8 cellular contexts compared by ENCODE assay signal in the genomic region with DNA sequence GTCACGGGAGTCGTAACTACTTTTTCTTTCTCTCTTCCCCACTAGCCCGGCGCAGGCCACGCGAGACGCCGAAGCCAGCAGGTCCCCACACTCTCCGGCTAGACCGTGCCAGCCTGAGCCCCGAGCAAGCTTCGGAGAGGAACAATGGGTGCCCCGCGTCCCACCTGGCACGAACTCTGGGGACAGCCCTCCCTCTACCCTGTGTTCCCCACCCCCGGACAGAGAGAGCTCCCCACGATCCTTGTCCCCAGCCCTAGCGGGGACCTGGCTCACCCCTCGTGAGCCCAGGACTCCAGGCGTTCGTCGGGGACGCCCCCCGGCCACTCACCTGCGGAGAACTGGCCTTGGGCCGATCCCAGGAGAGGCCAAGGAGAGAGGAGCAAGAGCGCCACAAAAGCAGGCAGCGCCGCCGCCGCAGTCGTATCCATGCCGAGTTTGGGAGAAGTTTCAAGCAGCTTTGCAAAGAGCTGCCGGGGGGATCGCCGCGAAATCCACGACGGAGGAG. TPM values are rescaled to one million over a fixed set of nuclear protein-coding genes. Genes with fewer than 3 reads are reported as not detected.
DNase-seq lines count a peak whose midpoint lies in the region; ATAC-seq and TF ChIP-seq lines count a peak whose summit lies in the region.

No MANE protein-coding gene starts in this region.

- H3K9ac ChIP-seq in IMR-90 (ENCODE audit: low read depth, low read length) = peak overlapping the region; percentile 96
- peak overlapping the region; percentile 72 for H3K9ac ChIP-seq in muscle layer of colon (ENCODE audit: low read length)

- dilution Hi-C loops in IMR-90 (cut with HindIII; ENCODE audit: low sequenced_read_pairs, unreplicated experiment) = no loop called here

- POLR2A ChIA-PET in IMR-90 (lab: Charles Lee; ENCODE audit: unreplicated experiment) = interaction anchor here (0.6 kb wide), 1 partner anchor 245 kb away, joined by 3 read pairs; no protein-coding TSS in a partner anchor
- POLR2A ChIA-PET in activated CD8-positive, alpha-beta T cell treated with anti-CD3 and anti-CD28 coated beads, Interleukin-2, amount 10 ng/mL, durations not matched to agents 7 days and 5 days (lab: Charles Lee) = interaction anchor here (1.0 kb wide), 1 partner anchor 1203 kb away, joined by 3 read pairs; no protein-coding TSS in a partner anchor

- peak overlapping the region; percentile 82 for H2BK120ac ChIP-seq in IMR-90 (ENCODE audit: low read depth, low read length)

- H3K27me3 ChIP-seq in IMR-90 (ENCODE audit: control insufficient read depth, insufficient read depth, low read length) (no peaks in the 10 kb centered on the region), muscle layer of colon (ENCODE audit: control insufficient read depth in 1 of 2, insufficient read depth in 2 of 2, low read length in 2 of 2) (no peaks in the 10 kb centered on the region)

- peak overlapping the region; percentile 94 for H3K4me3 Mint-ChIP-seq in activated CD8-positive, alpha-beta T cell treated with anti-CD3 and anti-CD28 coated beads, Interleukin-2, amount 10 ng/mL, durations not matched to agents 7 days and 5 days
- H3K4me3 Mint-ChIP-seq in stimulated activated naive CD8-positive, alpha-beta T cell treated with anti-CD3 and anti-CD28 coated beads, Interleukin-15, Interleukin-2, amounts not matched to agents 100 ng/mL and 50 ng/mL, for 24 hours = peak overlapping the region; percentile 92

- no peaks in the 10 kb centered on the region for H3K9me1 ChIP-seq in IMR-90 (ENCODE audit: insufficient read depth, low read length)

- H4K8ac ChIP-seq in IMR-90 (ENCODE audit: low read depth in 2 of 2, low read length in 2 of 2) = peak overlapping the region; percentile 74 to 76; a peak in 3 of 4 replicates

- H2BK5ac ChIP-seq in IMR-90 (ENCODE audit: low read depth, low read length, poor library complexity, severe bottlenecking) = peak overlapping the region; percentile 90

- DNase-seq in COLO668 (lab: John Stamatoyannopoulos, UW; ENCODE audit: unreplicated experiment) (peak; percentile 66), IMR-90 (no peak), epithelial cell of esophagus (ENCODE audit: low read depth) (peak; percentile 73), AG08395 (ENCODE audit: low spot score) (no peak)
- peak; percentile 55 for DNase-seq in activated CD8-positive, alpha-beta T cell treated with anti-CD3 and anti-CD28 coated beads, Interleukin-2, amount 10 ng/mL, durations not matched to agents 7 days and 5 days

- no peaks in the 10 kb centered on the region for H3K9me3 Mint-ChIP-seq in activated CD8-positive, alpha-beta T cell treated with anti-CD3 and anti-CD28 coated beads, Interleukin-2, amount 10 ng/mL, durations not matched to agents 7 days and 5 days (ENCODE audit: insufficient read depth)
- no peaks in the 10 kb centered on the region for H3K9me3 Mint-ChIP-seq in stimulated activated naive CD8-positive, alpha-beta T cell treated with anti-CD3 and anti-CD28 coated beads, Interleukin-15, Interleukin-2, amounts not matched to agents 100 ng/mL and 50 ng/mL, for 24 hours

- H3K4me3 ChIP-seq in IMR-90 (ENCODE audit: insufficient read depth, low read depth, low read length) (peak overlapping the region; percentile 93), epithelial cell of esophagus (ENCODE audit: low read length) (peak overlapping the region; percentile 92), muscle layer of colon (ENCODE audit: low read depth in 1 of 2, low read length in 2 of 2) (peak overlapping the region; percentile 78 to 82)

- BruUV-seq in IMR-90 (replicated peaks; lab: Mats Ljungman, UMichigan) = no TSS peak

- WGBS in IMR-90 (ENCODE audit: extremely low coverage in 2 of 2, insufficient read length in 1 of 2), 2 experiments = 0% methylated on average over 12 of the region's 39 CpGs; no CpG with 5 or more reads in 1 of the 2 experiments

- TF ChIP-seq RAD21 in IMR-90 (IDR thresholded peaks at IDR 0.05; ENCODE audit: low read length) = no peak

- H2AFZ ChIP-seq in IMR-90 (replicated peaks; ENCODE audit: low read length, poor library complexity) = peak overlapping the region; percentile 97

- H3K4me1 Mint-ChIP-seq in activated CD8-positive, alpha-beta T cell treated with anti-CD3 and anti-CD28 coated beads, Interleukin-2, amount 10 ng/mL, durations not matched to agents 7 days and 5 days (ENCODE audit: low read depth) = peaks cover 26% of the 10 kb centered on the region
- peaks cover 31% of the 10 kb centered on the region for H3K4me1 Mint-ChIP-seq in stimulated activated naive CD8-positive, alpha-beta T cell treated with anti-CD3 and anti-CD28 coated beads, Interleukin-15, Interleukin-2, amounts not matched to agents 100 ng/mL and 50 ng/mL, for 24 hours (ENCODE audit: low read depth)

- H3K27me3 Mint-ChIP-seq in activated CD8-positive, alpha-beta T cell treated with anti-CD3 and anti-CD28 coated beads, Interleukin-2, amount 10 ng/mL, durations not matched to agents 7 days and 5 days (ENCODE audit: low read depth) = peaks cover 38% of the 10 kb centered on the region
- peaks cover 62% of the 10 kb centered on the region for H3K27me3 Mint-ChIP-seq in stimulated activated naive CD8-positive, alpha-beta T cell treated with anti-CD3 and anti-CD28 coated beads, Interleukin-15, Interleukin-2, amounts not matched to agents 100 ng/mL and 50 ng/mL, for 24 hours

- CTCF ChIA-PET in IMR-90 (lab: Yijun Ruan, JAX) = interaction anchor here (0.6 kb wide), 1 partner anchor 151 kb away, joined by 3 read pairs; no protein-coding TSS in a partner anchor
- CTCF ChIA-PET in activated CD8-positive, alpha-beta T cell treated with anti-CD3 and anti-CD28 coated beads, Interleukin-2, amount 10 ng/mL, durations not matched to agents 7 days and 5 days (lab: Charles Lee) = interaction anchor here (0.7 to 1.6 kb wide), 8 partner anchors 8 to 1004 kb away, joined by 3 to 7 read pairs (median 3); no protein-coding TSS in a partner anchor

- no peaks in the 10 kb centered on the region for H3K9me3 ChIP-seq in IMR-90 (ENCODE audit: control insufficient read depth, insufficient read depth, low read length)
- H3K9me3 ChIP-seq in muscle layer of colon (ENCODE audit: low read length) = no peaks in the 10 kb centered on the region

- in situ Hi-C loops in IMR-90 (cut with MboI; ENCODE audit: low sequenced_read_pairs) = loop anchor here (10.0 kb wide), 2 partner anchors 205 to 785 kb away; no protein-coding TSS in a partner anchor

- peak overlapping the region; percentile 90 for H3K18ac ChIP-seq in IMR-90 (ENCODE audit: low read depth, low read length)

- no peaks in the 10 kb centered on the region for H3K36me3 ChIP-seq in IMR-90 (ENCODE audit: control insufficient read depth, insufficient read depth, low read length)
- no peaks in the 10 kb centered on the region for H3K36me3 ChIP-seq in muscle layer of colon (ENCODE audit: insufficient read depth, low read length)

- peak overlapping the region; percentile 55; the same call in 1 of the 2 replicates for H2AK5ac ChIP-seq in IMR-90 (ENCODE audit: low read depth, low read length)

- H3K4ac ChIP-seq in IMR-90 (ENCODE audit: low read depth, low read length) = peak overlapping the region; percentile 94

- no peaks in the 10 kb centered on the region for H3K36me3 Mint-ChIP-seq in activated CD8-positive, alpha-beta T cell treated with anti-CD3 and anti-CD28 coated beads, Interleukin-2, amount 10 ng/mL, durations not matched to agents 7 days and 5 days (ENCODE audit: low read depth)
- no peaks in the 10 kb centered on the region for H3K36me3 Mint-ChIP-seq in stimulated activated naive CD8-positive, alpha-beta T cell treated with anti-CD3 and anti-CD28 coated beads, Interleukin-15, Interleukin-2, amounts not matched to agents 100 ng/mL and 50 ng/mL, for 24 hours (ENCODE audit: low read depth)

- H3K27ac Mint-ChIP-seq in activated CD8-positive, alpha-beta T cell treated with anti-CD3 and anti-CD28 coated beads, Interleukin-2, amount 10 ng/mL, durations not matched to agents 7 days and 5 days = peak overlapping the region; percentile 84
- H3K27ac Mint-ChIP-seq in stimulated activated naive CD8-positive, alpha-beta T cell treated with anti-CD3 and anti-CD28 coated beads, Interleukin-15, Interleukin-2, amounts not matched to agents 100 ng/mL and 50 ng/mL, for 24 hours = peak overlapping the region; percentile 89

- H3K27ac ChIP-seq in IMR-90 (ENCODE audit: insufficient read depth, low read length) (peak overlapping the region; percentile 98), muscle layer of colon (ENCODE audit: low read depth, low read length) (peak overlapping the region; percentile 93)

- TF ChIP-seq CTCF in IMR-90 (conservative IDR thresholded peaks at IDR 0.05; ENCODE audit: low read depth, low read length) (no peak), epithelial cell of esophagus (IDR thresholded peaks at IDR 0.05; ENCODE audit: insufficient read depth, low read depth, low read length, missing control alignments) (no peak)

- intact Hi-C loops in IMR-90 (cut with micrococcal nuclease) = loop anchor here (1.0 to 10.0 kb wide), 11 partner anchors 183 to 1057 kb away; a partner anchor contains a TSS

- peak overlapping the region; percentile 96 for H3K4me2 ChIP-seq in IMR-90 (ENCODE audit: low read depth, low read length)

- peak overlapping the region; percentile 46 for H4K5ac ChIP-seq in IMR-90 (ENCODE audit: low read depth, low read length)

- H3K4me1 ChIP-seq in IMR-90 (ENCODE audit: control insufficient read depth, insufficient read depth, low read length) = peaks cover 6% of the 10 kb centered on the region; the same call in 1 of the 2 replicates
- peaks cover 34% of the 10 kb centered on the region for H3K4me1 ChIP-seq in muscle layer of colon (ENCODE audit: insufficient read depth, low read length)

- H2BK20ac ChIP-seq in IMR-90 (ENCODE audit: low read depth, low read length) = peak overlapping the region; percentile 43

- peak overlapping the region; percentile 54; the same call in 1 of the 3 replicates for H2BK15ac ChIP-seq in IMR-90 (ENCODE audit: low read depth, low read length)

- peaks cover 7 to 37% of the 10 kb centered on the region in 2 experiments for H3K79me1 ChIP-seq in IMR-90 (ENCODE audit: low read depth in 1 of 2, low read length in 2 of 2)

- H3K56ac ChIP-seq in IMR-90 (ENCODE audit: extremely low read depth, insufficient read depth, low read length) = peak overlapping the region; percentile 73; the same call in 1 of the 2 replicates

- peak overlapping the region; percentile 97 for H3K23ac ChIP-seq in IMR-90 (ENCODE audit: low read depth, low read length)

- ATAC-seq in GM21447 (IDR thresholded peaks at IDR 0.05; ENCODE audit: unreplicated experiment) (peak; percentile 24), IMR-90 (ENCODE audit: low read depth) (peak; percentile 42)
- peak; percentile 42 for ATAC-seq in activated CD8-positive, alpha-beta T cell treated with anti-CD3 and anti-CD28 coated beads, Interleukin-2, amount 10 ng/mL, durations not matched to agents 7 days and 5 days

- TF ChIP-seq POLR2A in IMR-90 (IDR thresholded peaks at IDR 0.05; ENCODE audit: low read depth, low read length) = no peak

- H3K14ac ChIP-seq in IMR-90 (replicated peaks; ENCODE audit: low read depth, low read length) = peak overlapping the region; percentile 94

- H2AK9ac ChIP-seq in IMR-90 (replicated peaks; ENCODE audit: low read depth, low read length, poor library complexity) = peak overlapping the region; percentile 87

- H4K91ac ChIP-seq in IMR-90 (ENCODE audit: insufficient read depth, low read depth, low read length) = peak overlapping the region; percentile 48

- peaks cover 30% of the 10 kb centered on the region; the same call in 1 of the 2 replicates for H4K20me1 ChIP-seq in IMR-90 (ENCODE audit: insufficient read depth, low read length)

RNA-seq across cellular contexts. Expression of a gene that starts 0.4 kb away (rescaled TPM):
- total RNA-seq in IMR-90 (2012; rRNA removed) = 66.1 and 80.8 TPM in 2 replicates
- polyA plus RNA-seq in IMR-90 (2012; rRNA removed) = 14.1 and 18.0 TPM in 2 replicates
- polyA plus RNA-seq in IMR-90 (2012; cell fraction: cytosol; rRNA removed) = 7.3 and 16.2 TPM in 2 replicates
- polyA plus RNA-seq in IMR-90 (2012; cell fraction: nucleus; rRNA removed; ENCODE audit: low replicate concordance) = 3.5 and 12.9 TPM in 2 replicates
- total RNA-seq in activated CD8-positive, alpha-beta T cell treated with anti-CD3 and anti-CD28 coated beads, Interleukin-2, amount 10 ng/mL, durations not matched to agents 7 days and 5 days = 1 to 10 TPM; 3.1 to 3.6 TPM

Comparison
In these comparisons a context has a peak if more than half of its experiments do, and no peak if none do; other contexts are left out.
1. DNase-seq: peak in COLO668 (single experiment), activated CD8-positive, alpha-beta T cell treated with anti-CD3 and anti-CD28 coated beads, Interleukin-2, amount 10 ng/mL, durations not matched to agents 7 days and 5 days (single experiment) and epithelial cell of esophagus (single experiment); none in IMR-90 (single experiment) and AG08395 (single experiment).
2. RNA of a gene that starts 0.4 kb away (total RNA-seq): 66.1 to 80.8 TPM in IMR-90; 3.1 to 3.6 TPM in activated CD8-positive, alpha-beta T cell treated with anti-CD3 and anti-CD28 coated beads, Interleukin-2, amount 10 ng/mL, durations not matched to agents 7 days and 5 days; every median in the first group is over 10 times any median in the second.
3. Peak in every context shown above with its lines, with median percentiles within 50 percentile points of each other: ATAC-seq and H3K4me3 ChIP-seq.